11 cellular contexts compared by ENCODE assay signal in the genomic region with DNA sequence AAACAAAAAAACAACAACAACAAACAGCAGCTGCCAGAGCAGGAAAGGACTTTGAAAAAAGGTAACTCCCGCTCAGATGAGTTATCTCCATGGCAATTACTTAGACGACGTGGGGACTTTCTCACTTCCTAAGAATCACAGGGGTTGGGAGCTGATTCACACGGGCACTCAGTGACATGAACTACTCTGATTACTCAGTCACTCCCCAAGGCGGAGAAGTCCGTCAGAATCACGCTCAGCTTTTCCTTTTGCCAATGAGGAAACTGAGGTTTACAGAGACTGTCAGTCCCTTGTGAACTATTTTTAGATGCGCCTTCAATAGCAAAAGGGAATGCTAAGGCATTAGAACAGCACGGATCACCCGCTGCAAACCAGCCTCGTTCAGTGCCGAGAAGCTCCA. TPM values are rescaled to one million over a fixed set of nuclear protein-coding genes. Genes with fewer than 3 reads are reported as not detected.
DNase-seq lines count a peak whose midpoint lies in the region; ATAC-seq, FAIRE-seq and TF ChIP-seq lines count a peak whose summit lies in the region.
"Had no signal": no experiment of that assay in that cellular context is flagged by ENCODE, and none has a peak within 500 bp of the region (broad histone marks: within the 10 kb centered on the region; RNA-seq: fewer than 3 reads in every experiment).

No MANE protein-coding gene starts in this region.

- no peaks in the 10 kb centered on the region for H3K9me3 Mint-ChIP-seq in activated naive CD4-positive, alpha-beta T cell treated with anti-CD3 and anti-CD28 coated beads, Interleukin-2, amount 10 ng/mL, durations not matched to agents 7 days and 5 days
- H3K9me3 Mint-ChIP-seq in activated B cell treated with CpG ODN at 0.5 μM for 24 hours, result no peaks in the 10 kb centered on the region
- no peaks in the 10 kb centered on the region for H3K9me3 Mint-ChIP-seq in stimulated activated naive CD8-positive, alpha-beta T cell treated with anti-CD3 and anti-CD28 coated beads, Interleukin-15, amount 100 ng/mL, for 72 hours

- intact Hi-C loops in activated B cell treated with CpG ODN at 0.5 μM for 24 hours (cut with micrococcal nuclease), result no loop called here

- H2AFZ ChIP-seq in keratinocyte (ENCODE audit: control insufficient read depth, low read length), result no peak overlapping the region

- ATAC-seq in activated B cell treated with CpG ODN at 0.5 μM for 24 hours (ENCODE audit: low read depth) (no peak), GM18502 (IDR thresholded peaks at IDR 0.05; ENCODE audit: poor library complexity, unreplicated experiment) (no peak), GM21367 (IDR thresholded peaks at IDR 0.05; ENCODE audit: unreplicated experiment) (no peak)
- peak; percentile 27 for ATAC-seq in stimulated activated naive CD8-positive, alpha-beta T cell treated with anti-CD3 and anti-CD28 coated beads, Interleukin-15, amount 100 ng/mL, for 72 hours

- H3K4me2 ChIP-seq in keratinocyte (ENCODE audit: control insufficient read depth, extremely low read depth, insufficient read depth, low read depth, low read length), result peak overlapping the region; percentile 56

- H3K27me3 Mint-ChIP-seq in activated naive CD4-positive, alpha-beta T cell treated with anti-CD3 and anti-CD28 coated beads, Interleukin-2, amount 10 ng/mL, durations not matched to agents 7 days and 5 days, result peaks cover 16% of the 10 kb centered on the region
- H3K27me3 Mint-ChIP-seq in activated B cell treated with CpG ODN at 0.5 μM for 24 hours, result no peaks in the 10 kb centered on the region
- H3K27me3 Mint-ChIP-seq in stimulated activated naive CD8-positive, alpha-beta T cell treated with anti-CD3 and anti-CD28 coated beads, Interleukin-15, amount 100 ng/mL, for 72 hours, result no peaks in the 10 kb centered on the region

- H3K36me3 Mint-ChIP-seq in activated naive CD4-positive, alpha-beta T cell treated with anti-CD3 and anti-CD28 coated beads, Interleukin-2, amount 10 ng/mL, durations not matched to agents 7 days and 5 days, result peaks cover 3% of the 10 kb centered on the region
- no peaks in the 10 kb centered on the region for H3K36me3 Mint-ChIP-seq in activated B cell treated with CpG ODN at 0.5 μM for 24 hours (ENCODE audit: low read depth)

- no peaks in the 10 kb centered on the region for H3K9me1 ChIP-seq in keratinocyte (ENCODE audit: control insufficient read depth, extremely low read depth, insufficient read depth, low read length)

- dilution Hi-C loops in keratinocyte (cut with MboI; ENCODE audit: extremely low pct_ligation_motif_present, low sequenced_read_pairs), result no loop called here

- H3K9me3 ChIP-seq in keratinocyte (ENCODE audit: control insufficient read depth, low read depth, low read length), result no peaks in the 10 kb centered on the region

- peaks cover 14% of the 10 kb centered on the region for H3K27me3 ChIP-seq in keratinocyte (ENCODE audit: control insufficient read depth, extremely low read depth, insufficient read depth, low read length)

- H3K36me3 ChIP-seq in keratinocyte (ENCODE audit: control insufficient read depth in 2 of 2, extremely low read depth in 1 of 2, insufficient read depth in 2 of 2, low read length in 2 of 2), result no peaks in the 10 kb centered on the region

- H3K4me3 ChIP-seq in keratinocyte (ENCODE audit: control insufficient read depth in 2 of 3, extremely low read depth in 1 of 3, insufficient read depth in 2 of 3, low read depth in 1 of 3, low read length in 3 of 3), result no peak overlapping the region
- H3K4me3 ChIP-seq: SK-N-MC had no signal

- no peaks in the 10 kb centered on the region for H3K79me2 ChIP-seq in keratinocyte (ENCODE audit: control insufficient read depth, insufficient read depth, low read length)

- peaks cover 5% of the 10 kb centered on the region for H3K4me1 ChIP-seq in keratinocyte (ENCODE audit: control insufficient read depth, extremely low read depth, insufficient read depth, low read length)

- peak; percentile 80 for FAIRE-seq in keratinocyte (lab: Jason Lieb, UNC)

- no peaks in the 10 kb centered on the region for H4K20me1 ChIP-seq in keratinocyte (ENCODE audit: control insufficient read depth, extremely low read depth, insufficient read depth, low read length)

- CTCF ChIA-PET in activated naive CD4-positive, alpha-beta T cell treated with anti-CD3 and anti-CD28 coated beads, Interleukin-2, amount 10 ng/mL, durations not matched to agents 7 days and 5 days (lab: Charles Lee), result interaction anchor here (0.8 to 6.1 kb wide), 6 partner anchors 20 to 100 kb away, joined by 3 to 50 read pairs (median 6); a partner anchor contains a TSS
- CTCF ChIA-PET in activated B cell treated with CpG ODN at 0.5 μM for 24 hours (lab: Charles Lee), result interaction anchor here (1.3 kb wide), 2 partner anchors 56 to 96 kb away, joined by 3 read pairs; a partner anchor contains a TSS

- no peak overlapping the region for H3K27ac Mint-ChIP-seq in activated naive CD4-positive, alpha-beta T cell treated with anti-CD3 and anti-CD28 coated beads, Interleukin-2, amount 10 ng/mL, durations not matched to agents 7 days and 5 days
- peak overlapping the region; percentile 50 for H3K27ac Mint-ChIP-seq in activated B cell treated with CpG ODN at 0.5 μM for 24 hours
- no peak overlapping the region for H3K27ac Mint-ChIP-seq in stimulated activated naive CD8-positive, alpha-beta T cell treated with anti-CD3 and anti-CD28 coated beads, Interleukin-15, amount 100 ng/mL, for 72 hours

- H3K4me1 Mint-ChIP-seq in activated naive CD4-positive, alpha-beta T cell treated with anti-CD3 and anti-CD28 coated beads, Interleukin-2, amount 10 ng/mL, durations not matched to agents 7 days and 5 days, result peaks cover 41% of the 10 kb centered on the region
- H3K4me1 Mint-ChIP-seq in activated B cell treated with CpG ODN at 0.5 μM for 24 hours, result peaks cover 24% of the 10 kb centered on the region
- H3K4me1 Mint-ChIP-seq in stimulated activated naive CD8-positive, alpha-beta T cell treated with anti-CD3 and anti-CD28 coated beads, Interleukin-15, amount 100 ng/mL, for 72 hours, result peaks cover 51% of the 10 kb centered on the region

- TF ChIP-seq CTCF in activated B cell treated with CpG ODN at 0.5 μM for 24 hours (IDR thresholded peaks at IDR 0.05), result no peak
- no peak for TF ChIP-seq CTCF in keratinocyte (optimal IDR thresholded peaks at IDR 0.05 in 1 of 3, IDR thresholded peaks at IDR 0.05 in 1 of 3, conservative IDR thresholded peaks at IDR 0.05 in 1 of 3; ENCODE audit: extremely low read depth in 1 of 3, insufficient read depth in 2 of 3, low read length in 3 of 3)

- DNase-seq in activated naive CD4-positive, alpha-beta T cell treated with Interleukin-2 at 50 U/mL for 16 hours, result peak; percentile 47
- no peak for DNase-seq in activated naive CD4-positive, alpha-beta T cell treated with anti-CD3 and anti-CD28 coated beads, Interleukin-2, amount 10 ng/mL, durations not matched to agents 7 days and 5 days
- DNase-seq in activated B cell treated with CpG ODN at 0.5 μM for 24 hours, result no peak
- DNase-seq in keratinocyte (ENCODE audit: low read depth, low spot score), result no peak
- no peak for DNase-seq in stimulated activated naive CD8-positive, alpha-beta T cell treated with anti-CD3 and anti-CD28 coated beads, Interleukin-15, amount 100 ng/mL, for 72 hours
- no peak for DNase-seq in SHP77 treated with DMSO at 0.1 percent for 48 hours (lab: John Stamatoyannopoulos, UW)
- DNase-seq: aorta, NCI-H146 had no signal

- POLR2A ChIA-PET in activated B cell treated with CpG ODN at 0.5 μM for 24 hours (lab: Charles Lee), result interaction anchor here (0.6 to 2.1 kb wide), 3 partner anchors 36 to 223 kb away, joined by 3 to 16 read pairs (median 4); a partner anchor contains a TSS

- no peak overlapping the region for H3K27ac ChIP-seq in keratinocyte (ENCODE audit: control insufficient read depth, insufficient read depth, low read length)
- H3K27ac ChIP-seq: SK-N-MC had no signal

- H3K4me3 Mint-ChIP-seq in activated naive CD4-positive, alpha-beta T cell treated with anti-CD3 and anti-CD28 coated beads, Interleukin-2, amount 10 ng/mL, durations not matched to agents 7 days and 5 days, result no peak overlapping the region
- no peak overlapping the region for H3K4me3 Mint-ChIP-seq in activated B cell treated with CpG ODN at 0.5 μM for 24 hours
- no peak overlapping the region for H3K4me3 Mint-ChIP-seq in stimulated activated naive CD8-positive, alpha-beta T cell treated with anti-CD3 and anti-CD28 coated beads, Interleukin-15, amount 100 ng/mL, for 72 hours

- no peak overlapping the region for H3K9ac ChIP-seq in keratinocyte (ENCODE audit: control insufficient read depth, extremely low read depth, insufficient read depth, low read length)

RNA-seq across cellular contexts. Expression of a gene that starts 32.3 kb away (rescaled TPM):
- total RNA-seq in activated B cell treated with CpG ODN at 0.5 μM for 24 hours, result 4.0 and 4.8 TPM in 2 replicates
- 0.05 to 0.27 TPM (median 0.16 TPM) in 3 replicates for polyA plus RNA-seq in keratinocyte
- not detected for polyA plus RNA-seq in keratinocyte (2011; ENCODE audit: low read depth)
- 0.11 and 0.22 TPM in 2 replicates for polyA plus RNA-seq in keratinocyte (2011; cell fraction: cytosol; rRNA removed)
- 0.22 and 0.43 TPM in 2 replicates for polyA plus RNA-seq in keratinocyte (2011; cell fraction: nucleus; rRNA removed)
- polyA plus RNA-seq in keratinocyte (2012; ENCODE audit: low replicate concordance), result 0.08 and 0.38 TPM in 2 replicates
- not detected in 3 replicates for polyA minus RNA-seq in keratinocyte
- polyA minus RNA-seq in keratinocyte (2011; cell fraction: cytosol; rRNA and poly(A)+ RNA removed), result 2.7 TPM
- polyA minus RNA-seq in keratinocyte (2011; cell fraction: nucleus; rRNA and poly(A)+ RNA removed), result not detected in 2 replicates

RNA-seq across cellular contexts. Expression of a gene that starts 46.5 kb away (rescaled TPM):
- total RNA-seq in activated B cell treated with CpG ODN at 0.5 μM for 24 hours, result not detected in 2 replicates
- polyA plus RNA-seq in keratinocyte, result not detected in 3 replicates
- not detected for polyA plus RNA-seq in keratinocyte (2011; ENCODE audit: low read depth)
- not detected in 2 replicates for polyA plus RNA-seq in keratinocyte (2011; cell fraction: cytosol; rRNA removed)
- not detected in 2 replicates for polyA plus RNA-seq in keratinocyte (2011; cell fraction: nucleus; rRNA removed)
- not detected in 2 replicates for polyA plus RNA-seq in keratinocyte (2012; ENCODE audit: low replicate concordance)
- not detected in 3 replicates for polyA minus RNA-seq in keratinocyte
- polyA minus RNA-seq in keratinocyte (2011; cell fraction: cytosol; rRNA and poly(A)+ RNA removed), result not detected
- polyA minus RNA-seq in keratinocyte (2011; cell fraction: nucleus; rRNA and poly(A)+ RNA removed), result not detected in 2 replicates
- total RNA-seq: aorta had no signal
- polyA plus RNA-seq: aorta had no signal

RNA-seq across cellular contexts. Expression of a gene that starts 50.4 kb away (rescaled TPM):
- total RNA-seq in activated B cell treated with CpG ODN at 0.5 μM for 24 hours, result 0.31 and 0.34 TPM in 2 replicates
- not detected in 3 replicates for polyA plus RNA-seq in keratinocyte
- polyA plus RNA-seq in keratinocyte (2011; ENCODE audit: low read depth), result not detected
- polyA plus RNA-seq in keratinocyte (2011; cell fraction: cytosol; rRNA removed), result 0.09 TPM in 2 replicates
- 0.46 TPM in 1 of 2 replicates, not detected in the other for polyA plus RNA-seq in keratinocyte (2011; cell fraction: nucleus; rRNA removed)
- polyA plus RNA-seq in keratinocyte (2012; ENCODE audit: low replicate concordance), result 0.41 TPM in 1 of 2 replicates, not detected in the other
- polyA minus RNA-seq in keratinocyte, result not detected in 3 replicates
- polyA minus RNA-seq in keratinocyte (2011; cell fraction: cytosol; rRNA and poly(A)+ RNA removed), result not detected
- polyA minus RNA-seq in keratinocyte (2011; cell fraction: nucleus; rRNA and poly(A)+ RNA removed), result not detected in 2 replicates
- total RNA-seq: aorta had no signal
- polyA plus RNA-seq: aorta had no signal

RNA-seq across cellular contexts. Expression of a gene that starts 56.0 kb away (rescaled TPM):
- total RNA-seq in activated B cell treated with CpG ODN at 0.5 μM for 24 hours, result 81.2 and 90.0 TPM in 2 replicates
- polyA plus RNA-seq in keratinocyte, result 27.0 to 35.6 TPM (median 30.0 TPM) in 3 replicates
- 35.4 TPM for polyA plus RNA-seq in keratinocyte (2011; ENCODE audit: low read depth)
- 17.8 and 32.1 TPM in 2 replicates for polyA plus RNA-seq in keratinocyte (2011; cell fraction: cytosol; rRNA removed)
- 7.8 and 11.8 TPM in 2 replicates for polyA plus RNA-seq in keratinocyte (2011; cell fraction: nucleus; rRNA removed)
- polyA plus RNA-seq in keratinocyte (2012; ENCODE audit: low replicate concordance), result 29.3 and 37.3 TPM in 2 replicates
- polyA minus RNA-seq in keratinocyte, result 2.9 to 3.7 TPM (median 3.4 TPM) in 3 replicates
- 10.9 TPM for polyA minus RNA-seq in keratinocyte (2011; cell fraction: cytosol; rRNA and poly(A)+ RNA removed)
- 2.8 and 3.3 TPM in 2 replicates for polyA minus RNA-seq in keratinocyte (2011; cell fraction: nucleus; rRNA and poly(A)+ RNA removed)

RNA-seq across cellular contexts. Expression of a gene that starts 57.0 kb away (rescaled TPM):
- total RNA-seq in activated B cell treated with CpG ODN at 0.5 μM for 24 hours, result 42.6 and 51.2 TPM in 2 replicates
- polyA plus RNA-seq in keratinocyte, result 5.6 to 14.0 TPM (median 6.7 TPM) in 3 replicates
- polyA plus RNA-seq in keratinocyte (2011; ENCODE audit: low read depth), result 7.7 TPM
- 5.3 and 11.5 TPM in 2 replicates for polyA plus RNA-seq in keratinocyte (2011; cell fraction: cytosol; rRNA removed)
- 22.1 and 31.5 TPM in 2 replicates for polyA plus RNA-seq in keratinocyte (2011; cell fraction: nucleus; rRNA removed)
- 8.5 and 13.0 TPM in 2 replicates for polyA plus RNA-seq in keratinocyte (2012; ENCODE audit: low replicate concordance)
- polyA minus RNA-seq in keratinocyte, result 4.9 to 9.7 TPM (median 6.8 TPM) in 3 replicates
- 18.4 TPM for polyA minus RNA-seq in keratinocyte (2011; cell fraction: cytosol; rRNA and poly(A)+ RNA removed)
- 14.9 TPM in 2 replicates for polyA minus RNA-seq in keratinocyte (2011; cell fraction: nucleus; rRNA and poly(A)+ RNA removed)
